ENCODE assay signal across 15 cellular contexts in genomic region chr7:80147543-80148376, GRCh38. TPM values are rescaled to one million over a fixed set of nuclear protein-coding genes. Genes with fewer than 3 reads are reported as not detected.
DNase-seq lines count a peak whose midpoint lies in the region; ATAC-seq and TF ChIP-seq lines count a peak whose summit lies in the region.
"Had no signal": no experiment of that assay in that cellular context is flagged by ENCODE, and none has a peak within 500 bp of the region (broad histone marks: within the 10 kb centered on the region; RNA-seq: fewer than 3 reads in every experiment).

No MANE protein-coding gene starts in this region.

- peak overlapping the region; percentile 86 for H3K27ac Mint-ChIP-seq in osteocyte (ENCODE audit: unreplicated experiment)
- H3K27ac Mint-ChIP-seq: activated B cell treated with CpG ODN at 0.5 μM for 24 hours, GM23338 had no signal

- H3K4me1 ChIP-seq in PC-9 (replicated peaks; ENCODE audit: insufficient read depth) (peaks cover 18% of the 10 kb centered on the region), esophagus muscularis mucosa (peaks cover 14 to 88% (median 77%) of the 10 kb centered on the region in 4 donors)
- H3K4me1 ChIP-seq: psoas muscle had no signal

- no peak overlapping the region for H2AFZ ChIP-seq in PC-9
- H2AFZ ChIP-seq: GM23338 had no signal

- H3K4me2 ChIP-seq in PC-9, result peak overlapping the region; percentile 24
- H3K4me2 ChIP-seq: GM23338 had no signal

- ATAC-seq in GM21528 (IDR thresholded peaks at IDR 0.05; ENCODE audit: low FRiP score, unreplicated experiment), result no peak
- no peak for ATAC-seq in HG03469 (IDR thresholded peaks at IDR 0.05; ENCODE audit: unreplicated experiment)
- ATAC-seq: GM23338, psoas muscle had no signal

- H3F3A ChIP-seq in PC-9 (ENCODE audit: insufficient read depth, low read depth), result no peaks in the 10 kb centered on the region

- H3K9me3 ChIP-seq in PC-9 (ENCODE audit: insufficient read depth, low read depth) (no peaks in the 10 kb centered on the region; the same call in 1 of the 2 replicates), esophagus muscularis mucosa (no peaks in the 10 kb centered on the region)
- H3K9me3 ChIP-seq: psoas muscle, thoracic aorta had no signal

- POLR2A ChIA-PET in PC-9 (lab: Charles Lee; ENCODE audit: unreplicated experiment), result no interaction called here

- no peaks in the 10 kb centered on the region for H3K27me3 ChIP-seq in PC-9 (ENCODE audit: insufficient read depth, low read depth)
- H3K27me3 ChIP-seq in esophagus muscularis mucosa, result no peaks in the 10 kb centered on the region

- WGBS in esophagus muscularis mucosa, result 54% methylated on average over 3 of the region's 3 CpGs

- no peaks in the 10 kb centered on the region for H4K20me1 ChIP-seq in PC-9 (ENCODE audit: insufficient read depth)

- H3K36me3 Mint-ChIP-seq in osteocyte (ENCODE audit: unreplicated experiment), result no peaks in the 10 kb centered on the region

- H3K4me1 Mint-ChIP-seq in osteocyte (ENCODE audit: unreplicated experiment), result peaks cover 73% of the 10 kb centered on the region
- H3K4me1 Mint-ChIP-seq: activated B cell treated with CpG ODN at 0.5 μM for 24 hours had no signal

- no peak for TF ChIP-seq EP300 in esophagus muscularis mucosa (IDR thresholded peaks at IDR 0.05)

- no TSS peak for BruUV-seq in PC-9 (replicated peaks; lab: Mats Ljungman, UMichigan)

- H3K27ac ChIP-seq in PC-9, result peak overlapping the region; percentile 40
- H3K27ac ChIP-seq in esophagus muscularis mucosa (replicated peaks in 1 of 4), result peak overlapping the region in 3 of 4 donors; percentile 6 to 60 (median 20)
- H3K27ac ChIP-seq: psoas muscle, thoracic aorta had no signal

- DNase-seq in DMS114 treated with DMSO at 0.1 percent for 48 hours (lab: John Stamatoyannopoulos, UW; ENCODE audit: unreplicated experiment) (peak; percentile 91), PC-9 (peak in 1 of 2 experiments; percentile 80), esophagus muscularis mucosa (ENCODE audit: extremely low spot score) (no peak), osteocyte (ENCODE audit: extremely low spot score, unreplicated experiment) (no peak), SK-N-DZ (ENCODE audit: low spot score) (no peak), NCI-H524 treated with DMSO at 0.1 percent for 48 hours (lab: John Stamatoyannopoulos, UW) (no peak)
- DNase-seq: activated B cell treated with CpG ODN at 0.5 μM for 24 hours; activated T-cell treated with anti-CD3 and anti-CD28 coated beads, Interleukin-2, amount 50 U/mL, for 1 hour; Karpas-422; psoas muscle; Right ventricle myocardium superior had no signal

- intact Hi-C loops in PC-9 (cut with micrococcal nuclease; ENCODE audit: unreplicated experiment), result no loop called here
- intact Hi-C loops in esophagus muscularis mucosa (cut with DNase I), result no loop called here

- no peaks in the 10 kb centered on the region for H3K36me3 ChIP-seq in PC-9 (ENCODE audit: low read depth)
- H3K36me3 ChIP-seq in esophagus muscularis mucosa, result no peaks in the 10 kb centered on the region
- H3K36me3 ChIP-seq: thoracic aorta had no signal

- no peak for TF ChIP-seq CTCF in PC-9 (conservative IDR thresholded peaks at IDR 0.05)
- no peak for TF ChIP-seq CTCF in esophagus muscularis mucosa (IDR thresholded peaks at IDR 0.05)
- TF ChIP-seq CTCF in osteocyte (IDR thresholded peaks at IDR 0.05), result no peak

- no peak overlapping the region for H3K4me3 Mint-ChIP-seq in osteocyte (ENCODE audit: unreplicated experiment)
- H3K4me3 Mint-ChIP-seq: activated B cell treated with CpG ODN at 0.5 μM for 24 hours, GM23338 had no signal

- CTCF ChIA-PET in PC-9 (lab: Charles Lee), result interaction anchor here (0.5 kb wide), 2 partner anchors 13 to 67 kb away, joined by 4 read pairs; no protein-coding TSS in a partner anchor

- no peaks in the 10 kb centered on the region for H3K9me3 Mint-ChIP-seq in osteocyte (ENCODE audit: unreplicated experiment)
- H3K9me3 Mint-ChIP-seq: activated B cell treated with CpG ODN at 0.5 μM for 24 hours, GM23338 had no signal

- H3K27me3 Mint-ChIP-seq in osteocyte (ENCODE audit: unreplicated experiment), result no peaks in the 10 kb centered on the region
- H3K27me3 Mint-ChIP-seq: activated B cell treated with CpG ODN at 0.5 μM for 24 hours had no signal

- H3K4me3 ChIP-seq in PC-9 (no peak overlapping the region), esophagus muscularis mucosa (no peak overlapping the region)
- H3K4me3 ChIP-seq: GM23338, psoas muscle, thoracic aorta had no signal

- H3K9me2 ChIP-seq in PC-9 (ENCODE audit: insufficient read depth), result no peaks in the 10 kb centered on the region

- TF ChIP-seq POLR2A in esophagus muscularis mucosa (IDR thresholded peaks at IDR 0.05; ENCODE audit: low read depth), result no peak

- peaks cover 85% of the 10 kb centered on the region for H3K79me2 ChIP-seq in PC-9 (ENCODE audit: low read depth)

RNA-seq across cellular contexts. Expression of gene GNAI1, which starts 13.1 kb away (rescaled TPM):
- 16.8 and 25.6 TPM in 2 replicates for total RNA-seq in PC-9 (2021)
- total RNA-seq in esophagus muscularis mucosa, result 100 to 1,000 TPM in 1 of 4 donors, 10 to 100 TPM in 3; 61.0 to 141 (median 75.5) TPM
- total RNA-seq in osteocyte, result 44.4 and 44.5 TPM in 2 replicates
- 52.9 and 59.3 TPM in 2 replicates for polyA plus RNA-seq in SK-N-DZ (2014; cell fraction: cytosol; rRNA removed)
- polyA plus RNA-seq in SK-N-DZ (2014; cell fraction: nucleus; rRNA removed), result 17.6 and 20.7 TPM in 2 replicates
